Comparison of ENCODE assay signal across 8 cellular contexts in the genomic region with DNA sequence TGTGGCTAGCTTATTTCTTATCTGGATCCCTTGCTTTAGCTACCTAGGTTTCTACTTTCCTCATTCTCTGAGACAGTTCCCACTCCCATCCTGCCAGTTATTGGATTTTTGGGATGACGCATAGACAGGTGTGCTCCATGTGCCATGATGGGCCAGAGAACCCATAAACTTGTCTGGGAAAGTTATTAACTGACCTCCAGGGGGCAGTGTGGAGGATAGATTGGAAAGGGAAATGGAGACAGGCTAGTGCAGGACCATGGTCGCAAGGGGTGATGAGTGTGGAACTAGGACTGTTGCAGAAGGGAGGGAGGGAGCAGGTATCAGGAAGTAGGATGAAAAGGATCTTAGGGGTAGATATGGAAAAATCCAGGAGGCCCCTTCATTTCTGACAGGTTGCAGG.
A peak's percentile ranks its signal among the peaks of the same experiment; 100 is the strongest.
DNase-seq lines count a peak whose midpoint lies in the region; ATAC-seq and TF ChIP-seq lines count a peak whose summit lies in the region.

No MANE protein-coding gene starts in this region.

- H3K27ac ChIP-seq in osteoblast (ENCODE audit: low read depth, low read length) = no peak overlapping the region

- H3K9me3 ChIP-seq in osteoblast (ENCODE audit: low read depth, low read length) = no peaks in the 10 kb centered on the region

- ATAC-seq in HG03139 (IDR thresholded peaks at IDR 0.05; ENCODE audit: unreplicated experiment) (no peak), HG02938 (IDR thresholded peaks at IDR 0.05; ENCODE audit: unreplicated experiment) (no peak)

- H2AFZ ChIP-seq in osteoblast (ENCODE audit: low read length) = no peak overlapping the region

- H4K20me1 ChIP-seq in osteoblast (ENCODE audit: insufficient read depth, low read length) = no peaks in the 10 kb centered on the region

- H3K27ac Mint-ChIP-seq in endothelial cell (ENCODE audit: unreplicated experiment) = no peak overlapping the region

- H3K27me3 Mint-ChIP-seq in endothelial cell (ENCODE audit: unreplicated experiment) = peaks cover 7% of the 10 kb centered on the region

- H3K4me3 Mint-ChIP-seq in endothelial cell (ENCODE audit: unreplicated experiment) = no peak overlapping the region

- DNase-seq in DMS79 treated with DMSO at 0.1 percent for 48 hours (lab: John Stamatoyannopoulos, UW) = peak; percentile 18
- no peak for DNase-seq in DMS79 (lab: John Stamatoyannopoulos, UW)
- peak; percentile 21 for DNase-seq in HCEC 1CT
- DNase-seq in OCI-M1 (lab: John Stamatoyannopoulos, UW) = peak; percentile 26
- DNase-seq in endothelial cell (ENCODE audit: low spot score) = peak; percentile 69
- DNase-seq in osteoblast (ENCODE audit: insufficient read length, low spot score, missing footprints) = peak; percentile 82

- H3K36me3 Mint-ChIP-seq in endothelial cell (ENCODE audit: low read depth, unreplicated experiment) = no peaks in the 10 kb centered on the region

- peaks cover 5% of the 10 kb centered on the region for H3K27me3 ChIP-seq in osteoblast (ENCODE audit: insufficient read depth, low read length)

- no peaks in the 10 kb centered on the region for H3K36me3 ChIP-seq in osteoblast (ENCODE audit: insufficient read depth, low read length)

- TF ChIP-seq CTCF in endothelial cell (IDR thresholded peaks at IDR 0.05; ENCODE audit: unreplicated experiment) (peak; percentile 73), osteoblast (IDR thresholded peaks at IDR 0.05; ENCODE audit: extremely low read depth, low read depth, low read length) (peak; percentile 57)

- no peaks in the 10 kb centered on the region for H3K4me1 ChIP-seq in osteoblast (ENCODE audit: insufficient read depth, low read length)

- H3K4me1 Mint-ChIP-seq in endothelial cell (ENCODE audit: unreplicated experiment) = no peaks in the 10 kb centered on the region

- no peaks in the 10 kb centered on the region for H3K79me2 ChIP-seq in osteoblast (ENCODE audit: insufficient read depth, low read length)

- H3K9me3 Mint-ChIP-seq in endothelial cell (ENCODE audit: unreplicated experiment) = no peaks in the 10 kb centered on the region

- H3K4me2 ChIP-seq in osteoblast (ENCODE audit: insufficient read depth, low read length) = no peak overlapping the region

- no peak overlapping the region for H3K4me3 ChIP-seq in osteoblast (ENCODE audit: insufficient read depth, low read length)
